8 cellular contexts compared by ENCODE assay signal in genomic region chr22:31211862-31212730, GRCh38. TPM values are rescaled to one million over a fixed set of nuclear protein-coding genes. Genes with fewer than 3 reads are reported as not detected.
DNase-seq lines count a peak whose midpoint lies in the region; ATAC-seq and TF ChIP-seq lines count a peak whose summit lies in the region.

Gene LIMK2, plus strand, starts transcription at chr22:31212298. Its CDS starts 111 bp downstream, at chr22:31212409.

- H3K4me3 ChIP-seq in Jurkat, Clone E6-1 (ENCODE audit: low read length), result peak within 1 kb of the TSS; percentile 94
- peak within 1 kb of the TSS; percentile 51 for H3K4me3 ChIP-seq in mucosa of descending colon

- H3K27ac ChIP-seq in epithelial cell of prostate, result peak within 1 kb of the TSS; percentile 45

- TF ChIP-seq CTCF in mucosa of descending colon (IDR thresholded peaks at IDR 0.05), result peak; percentile 85

- H3K4me1 ChIP-seq in mucosa of descending colon (ENCODE audit: low read depth), result peaks cover 32% of the 10 kb centered on the region

- H3K9me3 ChIP-seq in mucosa of descending colon, result no peaks in the 10 kb centered on the region

- intact Hi-C loops in mucosa of descending colon (cut with DNase I, micrococcal nuclease), result no loop called here

- DNase-seq in DMS153 (lab: John Stamatoyannopoulos, UW) (peak; percentile 86), OCI-M2 (lab: John Stamatoyannopoulos, UW; ENCODE audit: unreplicated experiment) (peak; percentile 24), activated T-cell treated with anti-CD3 and anti-CD28 coated beads for 4 hours (peak; percentile 96), epithelial cell of prostate (ENCODE audit: low read depth, low spot score) (no peak), mucosa of descending colon (peak; percentile 98 to 99 (median 99))
- DNase-seq in Jurkat, Clone E6-1 (ENCODE audit: low read depth, low spot score), result peak; percentile 83
- peak; percentile 98 for DNase-seq in stimulated activated CD8-positive, alpha-beta memory T cell treated with anti-CD3 and anti-CD28 coated beads, Interleukin-4, amount 100 ng/mL, for 24 hours (ENCODE audit: low read depth)

- no peaks in the 10 kb centered on the region for H3K36me3 ChIP-seq in mucosa of descending colon (ENCODE audit: low read depth)

- peak; percentile 73 for ATAC-seq in GM21576 (IDR thresholded peaks at IDR 0.05; ENCODE audit: unreplicated experiment)
- ATAC-seq in mucosa of descending colon, result peak; percentile 93

RNA-seq across cellular contexts. Expression of gene LIMK2, which starts in this region (rescaled TPM):
- 33.5 TPM for polyA plus RNA-seq in Jurkat, Clone E6-1 (2012; ENCODE audit: insufficient read depth, insufficient read length)
- 100 to 1,000 TPM in 2 of 3 donors, 10 to 100 TPM in 1; 76.7 to 137 (median 120) TPM for total RNA-seq in mucosa of descending colon
